In the genomic region with DNA sequence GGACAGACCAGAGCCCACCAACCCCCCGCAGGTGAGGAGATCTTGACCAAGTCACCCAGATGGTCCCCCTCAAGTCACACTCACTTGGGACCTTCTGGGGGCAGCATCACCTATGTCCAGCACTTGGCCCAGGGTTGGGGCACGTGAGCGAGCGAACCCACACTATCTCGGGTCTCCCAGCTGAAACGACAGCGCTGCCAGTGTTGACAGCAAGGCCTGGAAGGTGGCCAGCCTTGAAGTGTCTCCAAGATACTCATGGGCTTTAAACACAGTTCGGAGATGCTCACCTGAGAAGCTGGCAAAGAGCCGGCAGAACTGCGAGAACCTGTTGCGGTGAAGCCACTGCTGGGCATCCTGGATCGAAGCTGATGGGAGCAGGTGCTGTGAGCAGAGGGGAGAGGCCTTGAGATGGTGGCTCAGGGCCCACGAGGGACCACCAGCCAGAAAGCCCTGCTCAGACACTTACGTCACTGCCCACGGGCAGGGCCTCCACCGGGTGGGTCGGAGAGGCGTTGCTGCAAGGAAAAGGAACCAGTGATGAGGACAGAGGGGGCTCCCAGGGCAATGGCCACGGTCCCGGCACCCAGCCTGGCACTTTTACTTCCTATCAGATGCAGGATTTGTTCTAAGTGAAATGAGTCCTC, we compare ENCODE assay signal across 29 cellular contexts. TPM values are rescaled to one million over a fixed set of nuclear protein-coding genes. Genes with fewer than 3 reads are reported as not detected.
"Had no signal": no experiment of that assay in that cellular context is flagged by ENCODE, and none has a peak within 500 bp of the region (broad histone marks: within the 10 kb centered on the region; RNA-seq: fewer than 3 reads in every experiment).

No MANE protein-coding gene starts in this region.

- DNase-seq: activated CD4-positive, alpha-beta T cell treated with anti-CD3 and anti-CD28 coated beads for 36 hours; activated CD4-positive, CD25-positive, alpha-beta regulatory T cell; activated CD8-positive, alpha-beta memory T cell treated with anti-CD3 and anti-CD28 coated beads, Interleukin-2, amount 10 ng/mL, durations not matched to agents 7 days and 5 days; activated CD8-positive, alpha-beta T cell treated with anti-CD3 and anti-CD28 coated beads, Interleukin-2, amount 10 ng/mL, durations not matched to agents 7 days and 5 days; activated naive CD4-positive, alpha-beta T cell treated with Interleukin-2 at 50 U/mL for 16 hours; activated T-cell treated with anti-CD3 and anti-CD28 coated beads, Interleukin-2, amount 50 U/mL, for 48 hours; anterior cingulate cortex; colonic mucosa; effector CD8-positive, alpha-beta T cell; esophagus squamous epithelium; foreskin melanocyte; mesenchymal stem cell; sigmoid colon; small intestine; stimulated activated CD4-positive, alpha-beta T cell treated with anti-CD3 and anti-CD28 coated beads, Interleukin-1b, Interleukin-23, amount 100 ng/mL, for 48 hours; stimulated activated CD4-positive, alpha-beta T cell treated with anti-CD3 and anti-CD28 coated beads, Interleukin-4, amount 100 ng/mL, for 4 hours; stimulated activated CD8-positive, alpha-beta memory T cell treated with anti-CD3 and anti-CD28 coated beads, Interleukin-4, amount 100 ng/mL, for 48 hours; stimulated activated naive CD8-positive, alpha-beta T cell treated with anti-CD3 and anti-CD28 coated beads, Interleukin-15, amount 100 ng/mL, for 72 hours; T-helper 1 cell had no signal

- H3K4me3 ChIP-seq: colonic mucosa, esophagus squamous epithelium, sigmoid colon had no signal

- H3K27me3 ChIP-seq: colonic mucosa, sigmoid colon had no signal

- FAIRE-seq: bronchial epithelial cell, endometrium, islet of Langerhans, small intestine had no signal

- H3K36me3 ChIP-seq: colonic mucosa, sigmoid colon had no signal

- H3K4me1 ChIP-seq: colonic mucosa, sigmoid colon had no signal

- H3K9me3 ChIP-seq: colonic mucosa, esophagus squamous epithelium, sigmoid colon had no signal

- H3K27ac ChIP-seq: colonic mucosa, epithelial cell of prostate, esophagus squamous epithelium, sigmoid colon had no signal

- ATAC-seq: activated CD4-positive, alpha-beta T cell treated with anti-CD3 and anti-CD28 coated beads for 36 hours; activated CD8-positive, alpha-beta memory T cell treated with anti-CD3 and anti-CD28 coated beads, Interleukin-2, amount 10 ng/mL, durations not matched to agents 7 days and 5 days; activated CD8-positive, alpha-beta T cell treated with anti-CD3 and anti-CD28 coated beads, Interleukin-2, amount 10 ng/mL, durations not matched to agents 7 days and 5 days; natural killer cell treated with Interleukin-12 subunit alpha and Interleukin-12 subunit beta and Interleukin-15 and Interleukin-18, amount 100 ng/mL, for 72 hours; stimulated activated memory B cell treated with anti-CD40 and anti-IgM and Interleukin-4, amounts not matched to agents 10 μg/mL and 1 μg/mL and 100 μg/mL, for 72 hours; stimulated activated naive CD8-positive, alpha-beta T cell treated with anti-CD3 and anti-CD28 coated beads, Interleukin-15, amount 100 ng/mL, for 72 hours had no signal

RNA-seq across cellular contexts. Expression of gene TFCP2L1, which starts 47.5 kb away (rescaled TPM):
- total RNA-seq: activated T-helper 2 cell treated with anti-CD3 and anti-CD28 coated beads, Interferon-gamma antibody, Interleukin-2, Interleukin-4, amounts not matched to agents 10 μg/mL and 5 μg/mL and 100 μg/mL, durations not matched to agents 14 hours and 24 hours and 36 hours; dermis microvascular lymphatic vessel endothelial cell; glomerular endothelial cell; osteocyte had no signal
